ENCODE assay signal across 22 cellular contexts in the genomic region with DNA sequence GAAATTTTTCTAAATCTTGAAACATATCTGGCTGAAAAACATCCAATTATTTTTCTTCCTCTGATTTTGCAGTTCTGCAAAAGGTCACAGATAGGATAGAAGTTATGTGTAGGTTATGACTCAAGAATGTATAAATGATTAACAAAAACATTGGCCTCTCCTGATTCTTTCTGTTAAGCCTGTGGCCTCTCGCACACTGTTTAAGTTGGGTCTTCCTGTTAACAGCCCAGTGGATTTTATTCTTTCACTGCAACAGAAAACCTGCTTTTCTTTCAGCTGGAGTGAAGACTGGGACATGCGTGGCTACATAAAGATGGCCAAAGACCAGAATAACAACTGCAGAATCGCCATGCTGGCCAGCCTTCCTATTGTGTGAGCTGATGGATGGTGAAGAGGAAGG. TPM values are rescaled to one million over a fixed set of nuclear protein-coding genes. Genes with fewer than 3 reads are reported as not detected.
"Had no signal": no experiment of that assay in that cellular context is flagged by ENCODE, and none has a peak within 500 bp of the region (broad histone marks: within the 10 kb centered on the region; RNA-seq: fewer than 3 reads in every experiment).

No MANE protein-coding gene starts in this region.

- H3K27ac Mint-ChIP-seq: activated naive CD8-positive, alpha-beta T cell treated with anti-CD3 and anti-CD28 coated beads, Interleukin-2, amount 10 ng/mL, durations not matched to agents 7 days and 5 days; activated T-helper 1 cell treated with anti-CD3 and anti-CD28 coated beads, Interleukin-12 subunit alpha, Interleukin-12 subunit beta, Interleukin-2, Interleukin-4 antibody, amounts not matched to agents 30 ng/mL and 10 ng/mL and 1 ng/mL, durations not matched to agents 14 hours and 24 hours and 36 hours; memory B cell; natural killer cell; stimulated activated naive CD8-positive, alpha-beta T cell treated with anti-CD3 and anti-CD28 coated beads, Interleukin-15, amount 100 ng/mL, for 72 hours had no signal

- ATAC-seq: heart right ventricle; left ventricle myocardium superior; natural killer cell; stimulated activated naive CD8-positive, alpha-beta T cell treated with anti-CD3 and anti-CD28 coated beads, Interleukin-15, amount 100 ng/mL, for 72 hours; upper lobe of right lung had no signal

- H3K9me3 ChIP-seq: prostate gland, right lobe of liver, testis, upper lobe of right lung had no signal

- H3K36me3 ChIP-seq: brain microvascular endothelial cell, heart right ventricle, prostate gland, right lobe of liver, upper lobe of right lung had no signal

- H3K27me3 ChIP-seq: brain microvascular endothelial cell, heart right ventricle, right lobe of liver, testis, upper lobe of right lung had no signal

- H3K4me3 Mint-ChIP-seq: activated naive CD8-positive, alpha-beta T cell treated with anti-CD3 and anti-CD28 coated beads, Interleukin-2, amount 10 ng/mL, durations not matched to agents 7 days and 5 days; activated T-helper 1 cell treated with anti-CD3 and anti-CD28 coated beads, Interleukin-12 subunit alpha, Interleukin-12 subunit beta, Interleukin-2, Interleukin-4 antibody, amounts not matched to agents 30 ng/mL and 10 ng/mL and 1 ng/mL, durations not matched to agents 14 hours and 24 hours and 36 hours; central memory CD8-positive, alpha-beta T cell; memory B cell; natural killer cell; stimulated activated naive CD8-positive, alpha-beta T cell treated with anti-CD3 and anti-CD28 coated beads, Interleukin-15, amount 100 ng/mL, for 72 hours had no signal

- FAIRE-seq: frontal cortex, islet of Langerhans had no signal

- H3K9me3 Mint-ChIP-seq: activated T-helper 1 cell treated with anti-CD3 and anti-CD28 coated beads, Interleukin-12 subunit alpha, Interleukin-12 subunit beta, Interleukin-2, Interleukin-4 antibody, amounts not matched to agents 30 ng/mL and 10 ng/mL and 1 ng/mL, durations not matched to agents 14 hours and 24 hours and 36 hours; central memory CD8-positive, alpha-beta T cell had no signal

- H3K4me3 ChIP-seq: heart right ventricle, prostate gland, right lobe of liver, testis, upper lobe of right lung had no signal

- H3K4me1 Mint-ChIP-seq: central memory CD8-positive, alpha-beta T cell; stimulated activated naive CD8-positive, alpha-beta T cell treated with anti-CD3 and anti-CD28 coated beads, Interleukin-15, amount 100 ng/mL, for 72 hours had no signal

- H3K36me3 Mint-ChIP-seq: activated naive CD8-positive, alpha-beta T cell treated with anti-CD3 and anti-CD28 coated beads, Interleukin-2, amount 10 ng/mL, durations not matched to agents 7 days and 5 days; memory B cell; natural killer cell had no signal

- DNase-seq: activated CD4-positive, alpha-beta T cell treated with anti-CD3 and anti-CD28 coated beads, Interleukin-2, amount 50 U/mL, for 1 hour; activated CD8-positive, alpha-beta memory T cell treated with anti-CD3 and anti-CD28 coated beads for 24 hours; activated naive CD4-positive, alpha-beta T cell; activated naive CD8-positive, alpha-beta T cell treated with anti-CD3 and anti-CD28 coated beads, Interleukin-2, amount 10 ng/mL, durations not matched to agents 7 days and 5 days; anterior cingulate cortex; brain microvascular endothelial cell; effector memory CD4-positive, alpha-beta T cell; heart right ventricle; left ventricle myocardium superior; natural killer cell; occipital lobe; right lobe of liver; stimulated activated CD4-positive, alpha-beta T cell treated with anti-CD3 and anti-CD28 coated beads, Interleukin-1b, Interleukin-23, amount 100 ng/mL, for 48 hours; stimulated activated naive CD8-positive, alpha-beta T cell treated with anti-CD3 and anti-CD28 coated beads, Interleukin-15, amount 100 ng/mL, for 72 hours; testis; upper lobe of right lung had no signal

- H3K4me1 ChIP-seq: heart right ventricle, prostate gland, right lobe of liver, testis, upper lobe of right lung had no signal

- H3K27ac ChIP-seq: brain microvascular endothelial cell, heart right ventricle, prostate gland, right lobe of liver, testis, upper lobe of right lung had no signal

RNA-seq across cellular contexts. Expression of a gene that starts 17.1 kb away (rescaled TPM):
- total RNA-seq: activated naive CD8-positive, alpha-beta T cell treated with anti-CD3 and anti-CD28 coated beads, Interleukin-2, amount 10 ng/mL, durations not matched to agents 7 days and 5 days; activated T-helper 1 cell treated with anti-CD3 and anti-CD28 coated beads, Interleukin-12 subunit alpha, Interleukin-12 subunit beta, Interleukin-2, Interleukin-4 antibody, amounts not matched to agents 30 ng/mL and 10 ng/mL and 1 ng/mL, durations not matched to agents 14 hours and 24 hours and 36 hours; frontal cortex; heart right ventricle; left ventricle myocardium superior; natural killer cell; occipital lobe; right lobe of liver; upper lobe of right lung had no signal
- polyA plus RNA-seq: heart right ventricle had no signal

RNA-seq across cellular contexts. Expression of a gene that starts 52.1 kb away (rescaled TPM):
- total RNA-seq: activated naive CD8-positive, alpha-beta T cell treated with anti-CD3 and anti-CD28 coated beads, Interleukin-2, amount 10 ng/mL, durations not matched to agents 7 days and 5 days; activated T-helper 1 cell treated with anti-CD3 and anti-CD28 coated beads, Interleukin-12 subunit alpha, Interleukin-12 subunit beta, Interleukin-2, Interleukin-4 antibody, amounts not matched to agents 30 ng/mL and 10 ng/mL and 1 ng/mL, durations not matched to agents 14 hours and 24 hours and 36 hours; frontal cortex; heart right ventricle; left ventricle myocardium superior; natural killer cell; occipital lobe; right lobe of liver; upper lobe of right lung had no signal
- polyA plus RNA-seq: heart right ventricle had no signal
